ENCODE assay signal across 28 cellular contexts in the genomic region with DNA sequence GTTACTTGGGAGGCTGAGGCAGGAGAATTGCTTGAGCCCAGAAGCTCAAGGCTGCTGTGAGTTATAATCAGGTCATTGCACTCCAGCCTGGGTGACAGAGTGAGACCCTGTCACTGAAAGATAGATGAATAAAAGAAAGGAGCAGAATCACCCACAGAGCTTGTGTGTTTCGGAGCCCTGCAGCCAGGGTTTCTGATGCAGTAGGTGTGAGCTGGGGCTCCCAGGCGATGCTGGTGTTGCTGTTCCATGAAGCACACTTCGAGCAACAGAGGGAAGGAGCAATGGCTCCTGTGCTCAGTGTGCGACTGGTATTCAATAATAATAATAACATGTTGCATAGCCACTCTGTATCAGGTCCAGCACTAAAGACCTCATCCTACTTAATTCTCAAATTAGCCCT.
"Had no signal": no experiment of that assay in that cellular context is flagged by ENCODE, and none has a peak within 500 bp of the region (broad histone marks: within the 10 kb centered on the region; RNA-seq: fewer than 3 reads in every experiment).

No MANE protein-coding gene starts in this region.

- H3K36me3 Mint-ChIP-seq: activated naive CD4-positive, alpha-beta T cell treated with anti-CD3 and anti-CD28 coated beads, Interleukin-2, amount 50 U/mL, for 24 hours; activated naive CD8-positive, alpha-beta T cell treated with anti-CD3 and anti-CD28 coated beads for 36 hours had no signal

- H3K4me1 ChIP-seq: adrenal gland had no signal

- H3K27ac ChIP-seq: adrenal gland, body of pancreas, WERI-Rb-1 had no signal

- H3K36me3 ChIP-seq: adrenal gland, WERI-Rb-1 had no signal

- H3K9me3 Mint-ChIP-seq: activated B cell treated with CpG ODN at 0.5 μM for 24 hours; activated CD8-positive, alpha-beta T cell treated with anti-CD3 and anti-CD28 coated beads for 36 hours; activated naive CD4-positive, alpha-beta T cell treated with anti-CD3 and anti-CD28 coated beads for 36 hours; activated naive CD4-positive, alpha-beta T cell treated with anti-CD3 and anti-CD28 coated beads, Interleukin-2, amount 50 U/mL, for 24 hours; activated naive CD8-positive, alpha-beta T cell treated with anti-CD3 and anti-CD28 coated beads for 36 hours; activated naive CD8-positive, alpha-beta T cell treated with anti-CD3 and anti-CD28 coated beads, Interleukin-2, amount 50 U/mL, for 24 hours; activated T-helper 1 cell treated with anti-CD3 and anti-CD28 coated beads, Interleukin-12 subunit alpha, Interleukin-12 subunit beta, Interleukin-2, Interleukin-4 antibody, amounts not matched to agents 30 ng/mL and 10 ng/mL and 1 ng/mL, durations not matched to agents 14 hours and 24 hours and 36 hours; activated T-helper 2 cell treated with anti-CD3 and anti-CD28 coated beads, Interferon-gamma antibody, Interleukin-2, Interleukin-4, amounts not matched to agents 10 μg/mL and 5 μg/mL and 100 μg/mL, durations not matched to agents 14 hours and 24 hours and 36 hours; T-helper 2 cell treated with Interferon-gamma antibody and Interleukin-4, amounts not matched to agents 5 μg/mL and 100 μg/mL, for 36 hours had no signal

- H3K4me3 Mint-ChIP-seq: activated B cell treated with CpG ODN at 0.5 μM for 24 hours; activated CD8-positive, alpha-beta T cell treated with anti-CD3 and anti-CD28 coated beads for 36 hours; activated naive CD4-positive, alpha-beta T cell treated with anti-CD3 and anti-CD28 coated beads for 36 hours; activated naive CD4-positive, alpha-beta T cell treated with anti-CD3 and anti-CD28 coated beads, Interleukin-2, amount 50 U/mL, for 24 hours; activated naive CD8-positive, alpha-beta T cell treated with anti-CD3 and anti-CD28 coated beads for 36 hours; activated naive CD8-positive, alpha-beta T cell treated with anti-CD3 and anti-CD28 coated beads, Interleukin-2, amount 50 U/mL, for 24 hours; activated T-helper 1 cell treated with anti-CD3 and anti-CD28 coated beads, Interleukin-12 subunit alpha, Interleukin-12 subunit beta, Interleukin-2, Interleukin-4 antibody, amounts not matched to agents 30 ng/mL and 10 ng/mL and 1 ng/mL, durations not matched to agents 14 hours and 24 hours and 36 hours; T-helper 17 cell; T-helper 2 cell treated with Interferon-gamma antibody and Interleukin-4, amounts not matched to agents 5 μg/mL and 100 μg/mL, for 36 hours had no signal

- ATAC-seq: activated CD4-positive, CD25-positive, alpha-beta regulatory T cell treated with anti-CD3 and anti-CD28 coated beads, Interleukin-2, amount 50 U/mL, for 24 hours; activated CD8-positive, alpha-beta T cell treated with anti-CD3 and anti-CD28 coated beads for 36 hours; activated naive CD8-positive, alpha-beta T cell treated with anti-CD3 and anti-CD28 coated beads, Interleukin-2, amount 50 U/mL, for 24 hours; body of pancreas; esophagus mucosa; T-helper 17 cell had no signal

- H3K27ac Mint-ChIP-seq: activated B cell treated with CpG ODN at 0.5 μM for 24 hours; activated CD8-positive, alpha-beta T cell treated with anti-CD3 and anti-CD28 coated beads for 36 hours; activated naive CD4-positive, alpha-beta T cell treated with anti-CD3 and anti-CD28 coated beads for 36 hours; activated naive CD4-positive, alpha-beta T cell treated with anti-CD3 and anti-CD28 coated beads, Interleukin-2, amount 50 U/mL, for 24 hours; activated naive CD8-positive, alpha-beta T cell treated with anti-CD3 and anti-CD28 coated beads for 36 hours; activated naive CD8-positive, alpha-beta T cell treated with anti-CD3 and anti-CD28 coated beads, Interleukin-2, amount 50 U/mL, for 24 hours; activated T-helper 1 cell treated with anti-CD3 and anti-CD28 coated beads, Interleukin-12 subunit alpha, Interleukin-12 subunit beta, Interleukin-2, Interleukin-4 antibody, amounts not matched to agents 30 ng/mL and 10 ng/mL and 1 ng/mL, durations not matched to agents 14 hours and 24 hours and 36 hours; activated T-helper 2 cell treated with anti-CD3 and anti-CD28 coated beads, Interferon-gamma antibody, Interleukin-2, Interleukin-4, amounts not matched to agents 10 μg/mL and 5 μg/mL and 100 μg/mL, durations not matched to agents 14 hours and 24 hours and 36 hours; T-helper 17 cell; T-helper 2 cell treated with Interferon-gamma antibody and Interleukin-4, amounts not matched to agents 5 μg/mL and 100 μg/mL, for 36 hours had no signal

- H3K27me3 ChIP-seq: adrenal gland, body of pancreas had no signal

- H3K4me3 ChIP-seq: adrenal gland, body of pancreas had no signal

- H3K4me1 Mint-ChIP-seq: activated B cell treated with CpG ODN at 0.5 μM for 24 hours; activated naive CD4-positive, alpha-beta T cell treated with anti-CD3 and anti-CD28 coated beads, Interleukin-2, amount 50 U/mL, for 24 hours; T-helper 17 cell had no signal

- H3K9me3 ChIP-seq: body of pancreas had no signal

- H3K27me3 Mint-ChIP-seq: activated B cell treated with CpG ODN at 0.5 μM for 24 hours; activated CD8-positive, alpha-beta T cell treated with anti-CD3 and anti-CD28 coated beads for 36 hours; activated naive CD8-positive, alpha-beta T cell treated with anti-CD3 and anti-CD28 coated beads for 36 hours had no signal

- DNase-seq: activated B cell treated with CpG ODN at 0.5 μM for 24 hours; activated CD4-positive, alpha-beta T cell treated with anti-CD3 and anti-CD28 coated beads for 48 hours; activated CD4-positive, alpha-beta T cell treated with anti-CD3 and anti-CD28 coated beads, Interleukin-2, amount 50 U/mL, for 1 hour; activated CD4-positive, alpha-beta T cell treated with anti-CD3 and anti-CD28 coated beads, Interleukin-2, amount 50 U/mL, for 48 hours; activated CD8-positive, alpha-beta T cell treated with anti-CD3 and anti-CD28 coated beads for 36 hours; activated effector memory CD4-positive, alpha-beta T cell treated with anti-CD3 and anti-CD28 coated beads, Interleukin-2, amount 50 U/mL, for 16 hours; activated naive CD4-positive, alpha-beta T cell treated with anti-CD3 and anti-CD28 coated beads for 36 hours; activated naive CD8-positive, alpha-beta T cell treated with anti-CD3 and anti-CD28 coated beads for 36 hours; activated naive CD8-positive, alpha-beta T cell treated with anti-CD3 and anti-CD28 coated beads, Interleukin-2, amount 50 U/mL, for 24 hours; activated T-cell treated with anti-CD3 and anti-CD28 coated beads, Interleukin-2, amount 50 U/mL, for 1 hour; activated T-cell treated with anti-CD3 and anti-CD28 coated beads, Interleukin-2, amount 50 U/mL, for 48 hours; amygdala; aorta; body of pancreas; caudate nucleus; effector CD8-positive, alpha-beta T cell; foreskin fibroblast; T-helper 1 cell; T-helper 17 cell; T1000; WERI-Rb-1 had no signal
